In the genomic region with DNA sequence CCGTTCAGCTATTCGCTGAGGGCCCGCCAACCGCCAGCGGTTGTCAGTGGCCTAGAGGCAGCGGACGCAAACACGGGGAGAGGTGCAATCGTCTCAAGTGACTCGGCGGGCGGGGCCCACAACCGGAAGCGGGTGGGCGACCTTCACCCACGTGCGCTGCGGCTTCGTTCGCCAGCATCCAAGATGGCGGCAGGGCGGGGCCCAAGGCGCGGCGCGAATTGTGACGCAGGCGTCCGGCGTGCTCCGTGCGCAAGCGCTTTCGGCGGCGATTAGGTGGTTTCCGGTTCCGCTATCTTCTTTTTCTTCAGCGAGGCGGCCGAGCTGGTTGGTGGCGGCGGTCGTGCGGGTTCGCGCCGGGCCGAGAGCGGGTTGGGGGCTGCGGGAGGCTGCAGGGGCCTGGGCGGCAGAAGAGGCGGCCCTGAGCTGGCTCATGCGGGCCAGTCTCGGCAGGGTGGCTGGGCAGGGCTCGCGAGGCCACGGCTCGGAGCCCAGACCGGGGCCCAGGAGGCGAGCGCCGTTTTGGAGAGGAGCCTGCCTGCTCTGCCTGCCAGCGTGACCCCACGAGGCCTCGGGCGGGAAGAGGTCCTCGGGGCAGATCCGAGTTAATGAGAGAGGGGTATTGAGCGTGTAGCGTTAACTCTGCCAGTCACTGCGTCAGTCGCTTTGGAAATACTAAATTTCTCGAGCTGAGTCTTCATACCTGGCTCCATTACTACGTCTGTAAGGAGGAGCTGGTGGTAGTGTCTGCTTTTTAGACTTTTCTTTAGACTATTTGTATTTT, we compare ENCODE assay signal across 8 cellular contexts. TPM values are rescaled to one million over a fixed set of nuclear protein-coding genes. Genes with fewer than 3 reads are reported as not detected.
A peak's percentile ranks its signal among the peaks of the same experiment; 100 is the strongest.
DNase-seq lines count a peak whose midpoint lies in the region; ATAC-seq and TF ChIP-seq lines count a peak whose summit lies in the region.

UBA52 (plus strand) TSS at position 294 of the 781 bp plus-strand sequence. CDS start 1,444 bp downstream, outside the sequence.

- peaks cover 30% of the 10 kb centered on the region for H3K4me1 Mint-ChIP-seq in activated B cell treated with CpG ODN at 0.5 μM for 24 hours

- intact Hi-C loops in activated B cell treated with CpG ODN at 0.5 μM for 24 hours (cut with micrococcal nuclease): loop anchor here (1.0 kb wide), 6 partner anchors 14 to 348 kb away; partner anchors contain the start of genes COPE, DDX49, ELL and FKBP8

- peak within 1 kb of the TSS; percentile 42 for H3K27ac ChIP-seq in caudate nucleus (ENCODE audit: low read depth, low read length)

- ATAC-seq in GM18909 (IDR thresholded peaks at IDR 0.05; ENCODE audit: poor library complexity, unreplicated experiment) (peak; percentile 91), HG03175 (IDR thresholded peaks at IDR 0.05; ENCODE audit: unreplicated experiment) (peak; percentile 92), activated B cell treated with CpG ODN at 0.5 μM for 24 hours (ENCODE audit: low read depth) (peak; percentile 93)

- CTCF ChIA-PET in activated B cell treated with CpG ODN at 0.5 μM for 24 hours (lab: Charles Lee): interaction anchor here (1.0 to 2.4 kb wide), 9 partner anchors 14 to 275 kb away, joined by 3 to 17 read pairs (median 4); partner anchors contain the start of genes ELL, KXD1 and REX1BD

- H3K36me3 Mint-ChIP-seq in activated B cell treated with CpG ODN at 0.5 μM for 24 hours (ENCODE audit: low read depth): peaks cover 77% of the 10 kb centered on the region

- POLR2A ChIA-PET in activated B cell treated with CpG ODN at 0.5 μM for 24 hours (lab: Charles Lee): interaction anchor here (0.5 to 4.4 kb wide), 23 partner anchors 8 to 620 kb away, joined by 3 to 88 read pairs (median 6); partner anchors contain the start of genes COPE, DDX49, ELL and KXD1

- TF ChIP-seq CTCF in activated B cell treated with CpG ODN at 0.5 μM for 24 hours (IDR thresholded peaks at IDR 0.05): no peak

- peak within 1 kb of the TSS; percentile 93 for H3K27ac Mint-ChIP-seq in activated B cell treated with CpG ODN at 0.5 μM for 24 hours

- DNase-seq in AG08395 (ENCODE audit: low spot score) (peak; percentile 95), NCI-H345 (lab: John Stamatoyannopoulos, UW) (peak; percentile 97), activated B cell treated with CpG ODN at 0.5 μM for 24 hours (peak; percentile 100), caudate nucleus (lab: John Stamatoyannopoulos, UW) (peak in 60 of 61 donors; percentile 55 to 98 (median 94)), inferior parietal cortex (ENCODE audit: extremely low spot score) (peak; percentile 98)
- peak; percentile 98 for DNase-seq in stimulated activated CD4-positive, alpha-beta T cell treated with anti-CD3 and anti-CD28 coated beads, Interleukin-12 subunit alpha, Interleukin-12 subunit beta, amount 100 ng/mL, for 24 hours (ENCODE audit: low read depth in 2 of 2)

- H3K27me3 Mint-ChIP-seq in activated B cell treated with CpG ODN at 0.5 μM for 24 hours: no peaks in the 10 kb centered on the region

- H3K4me3 Mint-ChIP-seq in activated B cell treated with CpG ODN at 0.5 μM for 24 hours: peak within 1 kb of the TSS; percentile 94

- no peaks in the 10 kb centered on the region for H3K9me3 Mint-ChIP-seq in activated B cell treated with CpG ODN at 0.5 μM for 24 hours

RNA-seq across cellular contexts. Expression of gene UBA52, which starts in this region (rescaled TPM):
- 1,962 and 2,164 TPM in 2 replicates for total RNA-seq in activated B cell treated with CpG ODN at 0.5 μM for 24 hours

Comparison
In these comparisons a context has a peak if more than half of its experiments do, and no peak if none do; other contexts are left out.
1. Peak in every context shown above with its lines: DNase-seq, ATAC-seq and H3K27ac ChIP-seq.